In genomic region chr1:4755301-4756183, GRCh38 we compare ENCODE assay signal across 19 cellular contexts.
DNase-seq lines count a peak whose midpoint lies in the region; TF ChIP-seq lines count a peak whose summit lies in the region.
"Had no signal": no experiment of that assay in that cellular context is flagged by ENCODE, and none has a peak within 500 bp of the region (broad histone marks: within the 10 kb centered on the region; RNA-seq: fewer than 3 reads in every experiment).

No MANE protein-coding gene starts in this region.

- H3K9me3 ChIP-seq in HUES48 (ENCODE audit: control insufficient read depth, insufficient read depth, low read length) (peaks cover 6% of the 10 kb centered on the region; the same call in 1 of the 2 replicates), vagina (no peaks in the 10 kb centered on the region)
- H3K9me3 ChIP-seq: Caco-2, colonic mucosa had no signal

- H3K27me3 ChIP-seq in BJ (ENCODE audit: control insufficient read depth, insufficient read depth, low read length), result no peaks in the 10 kb centered on the region
- H3K27me3 ChIP-seq in HUES48 (ENCODE audit: control insufficient read depth, insufficient read depth, low read length), result no peaks in the 10 kb centered on the region
- no peaks in the 10 kb centered on the region for H3K27me3 ChIP-seq in brain microvascular endothelial cell (replicated peaks)
- no peaks in the 10 kb centered on the region for H3K27me3 ChIP-seq in kidney epithelial cell (ENCODE audit: control insufficient read depth, insufficient read depth, low read length)
- no peaks in the 10 kb centered on the region for H3K27me3 ChIP-seq in vagina
- H3K27me3 ChIP-seq: colonic mucosa had no signal

- no peak for TF ChIP-seq POLR2A in vagina (IDR thresholded peaks at IDR 0.05)

- POLR2A ChIA-PET in BJ (lab: Charles Lee), result no interaction called here

- H3K27ac ChIP-seq in HUES48 (ENCODE audit: low read depth, low read length), result peak overlapping the region; percentile 84
- no peak overlapping the region for H3K27ac ChIP-seq in brain microvascular endothelial cell
- H3K27ac ChIP-seq in vagina, result no peak overlapping the region
- H3K27ac ChIP-seq: colonic mucosa, left lung, tibial artery had no signal

- in situ Hi-C loops in brain microvascular endothelial cell (cut with HindIII; ENCODE audit: low pct_ligation_motif_present, low sequenced_read_pairs), result no loop called here

- DNase-seq in BJ (ENCODE audit: low read depth), result peak; percentile 37
- peak; percentile 38 for DNase-seq in brain microvascular endothelial cell
- peak; percentile 21 for DNase-seq in kidney epithelial cell (ENCODE audit: low read depth)
- DNase-seq in NCI-H82 treated with DMSO at 0.1 percent for 48 hours (lab: John Stamatoyannopoulos, UW; ENCODE audit: unreplicated experiment), result no peak
- no peak for DNase-seq in vagina (ENCODE audit: extremely low spot score in 2 of 2)
- no peak for DNase-seq in midbrain (lab: John Stamatoyannopoulos, UW)
- no peak for DNase-seq in OCI-M1 (lab: John Stamatoyannopoulos, UW)
- DNase-seq: activated CD4-positive, alpha-beta T cell treated with anti-CD3 and anti-CD28 coated beads, Interleukin-2, amount 50 U/mL, for 4 hours; activated naive CD4-positive, alpha-beta T cell treated with anti-CD3 and anti-CD28 coated beads for 36 hours; Caco-2; colonic mucosa; NCI-H1436; nucleus accumbens; right cardiac atrium; stimulated activated naive CD4-positive, alpha-beta T cell; T-cell; tibial artery had no signal

- TF ChIP-seq CTCF in BJ (IDR thresholded peaks at IDR 0.05; ENCODE audit: insufficient read depth, low read depth, low read length), result no peak
- no peak for TF ChIP-seq CTCF in brain microvascular endothelial cell (IDR thresholded peaks at IDR 0.05; ENCODE audit: low read depth, low read length, missing control alignments)
- no peak for TF ChIP-seq CTCF in kidney epithelial cell (IDR thresholded peaks at IDR 0.05; ENCODE audit: insufficient read depth, low read length, poor library complexity, severe bottlenecking)
- no peak for TF ChIP-seq CTCF in vagina (IDR thresholded peaks at IDR 0.05)

- CTCF ChIA-PET in BJ (lab: Yijun Ruan, JAX), result no interaction called here

- H3K4me1 ChIP-seq in HUES48 (ENCODE audit: control insufficient read depth, insufficient read depth, low read length) (peaks cover 31% of the 10 kb centered on the region), vagina (no peaks in the 10 kb centered on the region)
- H3K4me1 ChIP-seq: Caco-2, colonic mucosa, left lung, tibial artery had no signal

- H3K36me3 ChIP-seq in BJ (ENCODE audit: control insufficient read depth, insufficient read depth, low read length) (no peaks in the 10 kb centered on the region), HUES48 (ENCODE audit: control insufficient read depth, insufficient read depth, low read length) (no peaks in the 10 kb centered on the region), brain microvascular endothelial cell (replicated peaks) (no peaks in the 10 kb centered on the region), kidney epithelial cell (ENCODE audit: control insufficient read depth, insufficient read depth, low read length) (no peaks in the 10 kb centered on the region), vagina (no peaks in the 10 kb centered on the region)
- H3K36me3 ChIP-seq: colonic mucosa, left lung, tibial artery had no signal

- H3K4me3 ChIP-seq in BJ (ENCODE audit: low read depth, low read length) (no peak overlapping the region), HUES48 (ENCODE audit: low read depth, low read length) (no peak overlapping the region; the same call in 1 of the 2 replicates), brain microvascular endothelial cell (ENCODE audit: low read depth, low read length) (no peak overlapping the region), kidney epithelial cell (ENCODE audit: low read depth, low read length) (no peak overlapping the region), vagina (no peak overlapping the region)
- H3K4me3 ChIP-seq: colonic mucosa, left lung, tibial artery had no signal

- H3K9ac ChIP-seq in HUES48 (ENCODE audit: low read depth, low read length), result no peak overlapping the region

- intact Hi-C loops in vagina (cut with DNase I), result no loop called here

Comparison
In these comparisons a context has a peak if more than half of its experiments do, and no peak if none do; other contexts are left out.
1. DNase-seq: peak in BJ (single experiment), brain microvascular endothelial cell (single experiment) and kidney epithelial cell (single experiment); none in NCI-H82 treated with DMSO at 0.1 percent for 48 hours (single experiment), vagina (0 of 2), midbrain (single experiment) and OCI-M1 (single experiment).